12 cellular contexts compared by ENCODE assay signal in genomic region chr16:56270828-56271227, GRCh38.
"Had no signal": no experiment of that assay in that cellular context is flagged by ENCODE, and none has a peak within 500 bp of the region (broad histone marks: within the 10 kb centered on the region; RNA-seq: fewer than 3 reads in every experiment).

No MANE protein-coding gene starts in this region.

- DNase-seq: activated CD8-positive, alpha-beta memory T cell treated with anti-CD3 and anti-CD28 coated beads for 24 hours; activated CD8-positive, alpha-beta memory T cell treated with anti-CD3 and anti-CD28 coated beads, Interleukin-2, amount 50 U/mL, for 48 hours; activated gamma-delta T cell; activated T-cell treated with anti-CD3 and anti-CD28 coated beads, Interleukin-2, amount 50 U/mL, for 48 hours; endodermal cell; foreskin fibroblast; left ventricle myocardium inferior; naive thymus-derived CD4-positive, alpha-beta T cell; ovary had no signal

- H3K36me3 ChIP-seq: left ventricle myocardium inferior, ovary, SJSA1 had no signal

- H3K27me3 ChIP-seq: ovary, SJSA1 had no signal

- H3K27ac ChIP-seq: epithelial cell of prostate, ovary had no signal

- H3K4me3 ChIP-seq: left ventricle myocardium inferior, ovary, SJSA1 had no signal

- ATAC-seq: activated CD4-positive, CD25-positive, alpha-beta regulatory T cell treated with anti-CD3 and anti-CD28 coated beads, Interleukin-2, amount 50 U/mL, for 24 hours; naive thymus-derived CD4-positive, alpha-beta T cell had no signal

- H3K9me3 ChIP-seq: left ventricle myocardium inferior, ovary, SJSA1 had no signal
